Comparison of ENCODE assay signal across 20 cellular contexts in genomic region chr15:36643551-36643950, GRCh38.
A peak's percentile ranks its signal among the peaks of the same experiment; 100 is the strongest.
DNase-seq lines count a peak whose midpoint lies in the region; ATAC-seq, FAIRE-seq and TF ChIP-seq lines count a peak whose summit lies in the region.
"Had no signal": no experiment of that assay in that cellular context is flagged by ENCODE, and none has a peak within 500 bp of the region (broad histone marks: within the 10 kb centered on the region; RNA-seq: fewer than 3 reads in every experiment).

No MANE protein-coding gene starts in this region.

- peaks cover 20% of the 10 kb centered on the region for H3K36me3 Mint-ChIP-seq in mesothelial cell of epicardium
- H3K36me3 Mint-ChIP-seq: natural killer cell had no signal

- WGBS in body of pancreas, 2 donors, result 62 to 66% methylated on average over 3 of the region's 3 CpGs

- no peaks in the 10 kb centered on the region for H3K9me3 Mint-ChIP-seq in mesothelial cell of epicardium
- H3K9me3 Mint-ChIP-seq: natural killer cell had no signal

- no peak overlapping the region for H3K27ac ChIP-seq in body of pancreas
- H3K27ac ChIP-seq: GM23248, testis had no signal

- TF ChIP-seq POLR2A in H54 (IDR thresholded peaks at IDR 0.05; ENCODE audit: low read depth, low read length) (no peak), body of pancreas (IDR thresholded peaks at IDR 0.05) (no peak)

- no peak for ATAC-seq in body of pancreas
- ATAC-seq: activated CD4-positive, alpha-beta T cell treated with anti-CD3 and anti-CD28 coated beads for 36 hours; natural killer cell had no signal

- H3K27ac Mint-ChIP-seq in mesothelial cell of epicardium, result peak overlapping the region; percentile 89
- H3K27ac Mint-ChIP-seq: activated CD4-positive, alpha-beta T cell treated with anti-CD3 and anti-CD28 coated beads for 36 hours; natural killer cell had no signal

- no peak for TF ChIP-seq CTCF in mesothelial cell of epicardium (IDR thresholded peaks at IDR 0.05; ENCODE audit: unreplicated experiment)
- TF ChIP-seq CTCF in body of pancreas (IDR thresholded peaks at IDR 0.05), result no peak

- no peaks in the 10 kb centered on the region for H3K27me3 ChIP-seq in body of pancreas
- H3K27me3 ChIP-seq: testis had no signal

- H3K4me1 ChIP-seq in body of pancreas, result no peaks in the 10 kb centered on the region
- H3K4me1 ChIP-seq: testis had no signal

- peak; percentile 97 for FAIRE-seq in H54 (lab: Jason Lieb, UNC)
- FAIRE-seq: D721Med had no signal

- no peaks in the 10 kb centered on the region for H3K27me3 Mint-ChIP-seq in mesothelial cell of epicardium (ENCODE audit: low read depth)
- H3K27me3 Mint-ChIP-seq: activated CD4-positive, alpha-beta T cell treated with anti-CD3 and anti-CD28 coated beads for 36 hours; progenitor cell of endocrine pancreas had no signal

- intact Hi-C loops in body of pancreas (cut with DNase I), result no loop called here

- H3K4me3 ChIP-seq in body of pancreas, result no peak overlapping the region
- H3K4me3 ChIP-seq: GM23248, testis had no signal

- no peaks in the 10 kb centered on the region for H3K36me3 ChIP-seq in body of pancreas (replicated peaks in 1 of 2; ENCODE audit: insufficient read depth in 1 of 2, low read depth in 2 of 2)

- peaks cover 18% of the 10 kb centered on the region for H3K4me1 Mint-ChIP-seq in mesothelial cell of epicardium
- H3K4me1 Mint-ChIP-seq: activated CD4-positive, alpha-beta T cell treated with anti-CD3 and anti-CD28 coated beads for 36 hours had no signal

- DNase-seq in H54 (ENCODE audit: insufficient read length, low spot score) (peak; percentile 30), NCI-H2227 (lab: John Stamatoyannopoulos, UW; ENCODE audit: unreplicated experiment) (peak; percentile 6), dermis blood vessel endothelial cell (peak; percentile 11), mesothelial cell of epicardium (ENCODE audit: low spot score in 2 of 2, unreplicated experiment in 2 of 2) (no peak), body of pancreas (no peak), inferior parietal cortex (ENCODE audit: extremely low spot score) (no peak)
- DNase-seq in effector CD8-positive, alpha-beta T cell (lab: John Stamatoyannopoulos, UW), result no peak
- DNase-seq in activated CD4-positive, alpha-beta T cell treated with anti-CD3 and anti-CD28 coated beads, Interleukin-2, amount 50 U/mL, for 4 hours, result no peak
- DNase-seq: activated CD4-positive, alpha-beta T cell treated with anti-CD3 and anti-CD28 coated beads for 36 hours; activated CD8-positive, alpha-beta memory T cell treated with anti-CD3 and anti-CD28 coated beads, Interleukin-2, amount 50 U/mL, for 4 hours; anterior cingulate cortex; GM23248; islet precursor cell; natural killer cell; NCI-H2029 treated with DMSO at 0.1 percent for 48 hours; NCI-H524 treated with DMSO at 0.1 percent for 48 hours; OCI-M1; testis had no signal

- H3K4me3 Mint-ChIP-seq in mesothelial cell of epicardium, result no peak overlapping the region
- H3K4me3 Mint-ChIP-seq: activated CD4-positive, alpha-beta T cell treated with anti-CD3 and anti-CD28 coated beads for 36 hours; natural killer cell had no signal

- H3K9me3 ChIP-seq in body of pancreas, result no peaks in the 10 kb centered on the region
- H3K9me3 ChIP-seq: testis had no signal

Comparison
In these comparisons a context has a peak if more than half of its experiments do, and no peak if none do; other contexts are left out.
1. DNase-seq: peak in H54 (single experiment), NCI-H2227 (single experiment) and dermis blood vessel endothelial cell (single experiment); none in mesothelial cell of epicardium (0 of 2), effector CD8-positive, alpha-beta T cell (single experiment), activated CD4-positive, alpha-beta T cell treated with anti-CD3 and anti-CD28 coated beads, Interleukin-2, amount 50 U/mL, for 4 hours (0 of 2), body of pancreas (0 of 4) and inferior parietal cortex (single experiment).